ENCODE assay signal across 8 cellular contexts in the genomic region with DNA sequence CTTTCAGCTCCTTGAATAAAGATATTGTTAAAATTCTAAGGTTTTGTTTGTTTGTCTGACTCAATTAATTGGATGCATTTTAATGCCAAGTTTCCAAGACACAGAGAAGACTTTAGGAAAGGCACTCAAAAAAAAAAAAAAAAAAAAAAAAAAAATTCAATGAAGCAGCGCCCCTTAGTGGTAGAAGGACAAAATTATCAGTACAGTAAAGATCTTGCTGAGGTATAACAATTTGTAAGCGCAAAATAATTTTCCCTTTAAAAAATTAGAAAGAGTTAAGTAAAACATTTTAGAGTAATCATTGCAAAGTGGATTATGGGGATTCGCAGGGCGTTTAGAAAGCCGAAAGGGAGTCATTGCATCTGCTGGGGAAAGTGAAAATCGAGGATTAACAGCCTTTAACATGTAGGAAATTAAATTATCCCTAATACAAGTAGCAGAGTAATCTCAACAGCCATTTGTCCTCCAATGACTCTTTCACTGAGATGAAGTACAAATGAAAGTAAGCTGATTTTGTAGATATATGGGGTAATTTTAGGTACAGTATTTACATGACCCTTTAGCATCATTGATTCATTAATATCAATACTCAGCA. TPM values are rescaled to one million over a fixed set of nuclear protein-coding genes. Genes with fewer than 3 reads are reported as not detected.
A peak's percentile ranks its signal among the peaks of the same experiment; 100 is the strongest.
DNase-seq lines count a peak whose midpoint lies in the region; ATAC-seq and TF ChIP-seq lines count a peak whose summit lies in the region.

No MANE protein-coding gene starts in this region.

- ATAC-seq in heart right ventricle: no peak
- ATAC-seq in GM21381 (IDR thresholded peaks at IDR 0.05; ENCODE audit: unreplicated experiment): no peak

- no peak overlapping the region for H3K4me2 ChIP-seq in neuronal stem cell (ENCODE audit: insufficient read depth, low read length, poor library complexity, severe bottlenecking)

- TF ChIP-seq CTCF in heart right ventricle (IDR thresholded peaks at IDR 0.05) (peak; percentile 44 to 75 (median 66)), right atrium auricular region (IDR thresholded peaks at IDR 0.05) (peak in 1 of 2 donors; percentile 57)

- no peak overlapping the region for H2BK12ac ChIP-seq in neuronal stem cell (ENCODE audit: low read length)

- no peak overlapping the region for H3K4me3 ChIP-seq in heart right ventricle
- H3K4me3 ChIP-seq in right atrium auricular region: no peak overlapping the region
- H3K4me3 ChIP-seq in neuronal stem cell (ENCODE audit: low read length in 2 of 2): no peak overlapping the region

- no peaks in the 10 kb centered on the region for H3K36me3 ChIP-seq in heart right ventricle
- no peaks in the 10 kb centered on the region for H3K36me3 ChIP-seq in right atrium auricular region
- no peaks in the 10 kb centered on the region for H3K36me3 ChIP-seq in neuronal stem cell (replicated peaks in 1 of 2; ENCODE audit: control insufficient read depth in 2 of 2, insufficient read depth in 2 of 2, low read length in 2 of 2)

- H2BK5ac ChIP-seq in neuronal stem cell (ENCODE audit: low read length): no peak overlapping the region

- no peak for DNase-seq in heart right ventricle
- DNase-seq in right atrium auricular region (ENCODE audit: low spot score): no peak
- DNase-seq in NCI-H82 treated with DMSO at 0.1 percent for 48 hours (lab: John Stamatoyannopoulos, UW; ENCODE audit: unreplicated experiment): peak; percentile 94
- peak; percentile 44 for DNase-seq in dermis blood vessel endothelial cell
- peak; percentile 24 for DNase-seq in neuronal stem cell (ENCODE audit: low spot score)
- DNase-seq in T1000 (lab: John Stamatoyannopoulos, UW): no peak
- DNase-seq in GDM1 (lab: John Stamatoyannopoulos, UW): no peak

- no peaks in the 10 kb centered on the region for H3K79me1 ChIP-seq in neuronal stem cell (ENCODE audit: low read depth, low read length)

- no peak overlapping the region for H4K91ac ChIP-seq in neuronal stem cell (ENCODE audit: low read depth, low read length, poor library complexity)

- no peak overlapping the region for H2BK120ac ChIP-seq in neuronal stem cell (ENCODE audit: low read depth, low read length)

- H4K8ac ChIP-seq in neuronal stem cell (ENCODE audit: low read depth, low read length): no peak overlapping the region

- no peak overlapping the region for H3K4ac ChIP-seq in neuronal stem cell (ENCODE audit: low read length)

- no peak overlapping the region for H2BK15ac ChIP-seq in neuronal stem cell (ENCODE audit: low read length)

- no peak overlapping the region for H3K23ac ChIP-seq in neuronal stem cell (ENCODE audit: low read depth, low read length, poor library complexity)

- no peak overlapping the region for H3K9ac ChIP-seq in neuronal stem cell (ENCODE audit: low read depth, low read length, poor library complexity)

- no peak overlapping the region for H2AFZ ChIP-seq in neuronal stem cell (ENCODE audit: low read length)

- H3K9me3 ChIP-seq in heart right ventricle (no peaks in the 10 kb centered on the region), right atrium auricular region (no peaks in the 10 kb centered on the region), neuronal stem cell (replicated peaks in 1 of 2; ENCODE audit: control insufficient read depth in 2 of 2, insufficient read depth in 1 of 2, low read depth in 1 of 2, low read length in 2 of 2) (no peaks in the 10 kb centered on the region)

- peaks cover 0 to 13% (median 5%) of the 10 kb centered on the region in 9 donors for H3K4me1 ChIP-seq in heart right ventricle
- H3K4me1 ChIP-seq in right atrium auricular region: peaks cover 0 to 10% of the 10 kb centered on the region in 2 donors
- peaks cover 0 to 2% of the 10 kb centered on the region in 2 donors for H3K4me1 ChIP-seq in neuronal stem cell (ENCODE audit: control insufficient read depth in 2 of 2, insufficient read depth in 1 of 2, low read depth in 1 of 2, low read length in 2 of 2)

- intact Hi-C loops in heart right ventricle (cut with DNase I): loop anchor here (5.0 to 10.0 kb wide), 10 partner anchors 163 to 653 kb away; no protein-coding TSS in a partner anchor

- WGBS in heart right ventricle, 2 donors: 11 to 12% methylated on average over 6 of the region's 6 CpGs
- WGBS in neuronal stem cell (ENCODE audit: extremely low coverage in 2 of 2, insufficient read length in 2 of 2, insufficient replicate concordance in 1 of 2), 2 donors: no CpG with 5 or more reads among the region's 6 CpGs

- no peak overlapping the region for H3K18ac ChIP-seq in neuronal stem cell (ENCODE audit: low read length)

- H3K27ac ChIP-seq in heart right ventricle: no peak overlapping the region
- no peak overlapping the region for H3K27ac ChIP-seq in right atrium auricular region
- H3K27ac ChIP-seq in neuronal stem cell (replicated peaks; ENCODE audit: low read length): no peak overlapping the region

- no peak overlapping the region for H3K14ac ChIP-seq in neuronal stem cell (ENCODE audit: low read length)

- H2AK5ac ChIP-seq in neuronal stem cell (ENCODE audit: low read depth, low read length): no peak overlapping the region

- no peaks in the 10 kb centered on the region for H3K27me3 ChIP-seq in heart right ventricle
- H3K27me3 ChIP-seq in right atrium auricular region: no peaks in the 10 kb centered on the region
- peaks cover 0 to 2% (median 0%) of the 10 kb centered on the region in 3 experiments for H3K27me3 ChIP-seq in neuronal stem cell (ENCODE audit: control insufficient read depth in 3 of 3, insufficient read depth in 3 of 3, low read depth in 1 of 3, low read length in 3 of 3)

RNA-seq across cellular contexts. Expression of a gene that starts 5.8 kb away (rescaled TPM):
- 10 to 100 TPM; 30.3 to 49.6 (median 39.5) TPM for total RNA-seq in heart right ventricle
- polyA plus RNA-seq in heart right ventricle: 10 to 100 TPM; 10.6 to 13.6 TPM
- total RNA-seq in right atrium auricular region: 10 to 100 TPM; 23.6 to 54.7 TPM
- total RNA-seq in dermis blood vessel endothelial cell: 36.1 and 37.0 TPM in 2 replicates
- polyA plus RNA-seq in neuronal stem cell (2013, experiment 1 of 2): 7.7 TPM
- 7.9 TPM for polyA plus RNA-seq in neuronal stem cell (2013, experiment 2 of 2)

RNA-seq across cellular contexts. Expression of a gene that starts 34.0 kb away (rescaled TPM):
- total RNA-seq in heart right ventricle (not detected), right atrium auricular region (not detected), dermis blood vessel endothelial cell (not detected in 2 replicates)
- polyA plus RNA-seq in heart right ventricle: under 1 TPM in 1 of 2 donors, not detected in 1; 0.03 TPM
- polyA plus RNA-seq in neuronal stem cell (2013, experiment 1 of 2): 0.32 TPM
- polyA plus RNA-seq in neuronal stem cell (2013, experiment 2 of 2): 0.51 TPM

Comparison
In these comparisons a context has a peak if more than half of its experiments do, and no peak if none do; other contexts are left out.
1. DNase-seq: peak in NCI-H82 treated with DMSO at 0.1 percent for 48 hours (single experiment), dermis blood vessel endothelial cell (single experiment) and neuronal stem cell (single experiment); none in heart right ventricle (0 of 2), right atrium auricular region (single experiment), T1000 (single experiment) and GDM1 (single experiment).